ENCODE assay signal across 1 cellular context in genomic region chr2:188997276-188997675, GRCh38.
TF ChIP-seq lines count a peak whose summit lies in the region.

No MANE protein-coding gene starts in this region.

TF ChIP-seq in SK-N-SH treated with all-trans-retinoic acid at 6 μM for 48 hours, 23 proteins besides CTCF, POLR2A, EP300 and RAD21 (continued from another document):
- TF ChIP-seq CREB5 (CRISPR knock-in tag; IDR thresholded peaks at IDR 0.05; ENCODE audit: low read depth) (no peak), TCF4 (CRISPR knock-in tag; IDR thresholded peaks at IDR 0.05; ENCODE audit: borderline replicate concordance) (no peak), CSRNP3 (CRISPR knock-in tag; IDR thresholded peaks at IDR 0.05) (no peak), TOX (CRISPR knock-in tag; IDR thresholded peaks at IDR 0.05; ENCODE audit: borderline replicate concordance) (no peak), ZNF8 (CRISPR knock-in tag; IDR thresholded peaks at IDR 0.05) (no peak), RARB (CRISPR knock-in tag; IDR thresholded peaks at IDR 0.05) (no peak), ZFP30 (CRISPR knock-in tag; IDR thresholded peaks at IDR 0.05) (no peak), ZC3H10 (CRISPR knock-in tag; IDR thresholded peaks at IDR 0.05) (no peak), CSDC2 (CRISPR knock-in tag; IDR thresholded peaks at IDR 0.05) (no peak), GLIS3 (CRISPR knock-in tag; IDR thresholded peaks at IDR 0.05) (no peak), SNAI2 (CRISPR knock-in tag; IDR thresholded peaks at IDR 0.05) (no peak)
